1 cellular context compared by ENCODE assay signal in the genomic region with DNA sequence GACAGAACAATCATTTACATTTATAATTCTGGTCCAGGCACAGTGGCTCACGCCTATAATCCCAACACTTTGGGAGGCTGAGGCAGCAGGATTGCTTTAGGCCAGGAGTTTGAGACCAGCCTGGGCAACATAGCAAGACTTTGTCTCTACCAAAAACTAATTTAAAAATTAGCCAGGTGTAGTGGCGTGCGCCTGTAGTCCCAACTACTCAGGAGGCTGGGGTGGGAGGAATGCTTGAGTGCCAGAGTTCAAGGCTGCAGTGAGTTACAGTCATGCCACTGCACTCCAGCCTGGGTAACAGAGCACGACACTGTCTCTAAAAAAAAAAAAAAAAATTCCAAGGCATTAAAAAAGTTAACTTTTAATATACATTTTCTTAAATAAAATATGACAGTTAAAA.
TF ChIP-seq lines count a peak whose summit lies in the region.

No MANE protein-coding gene starts in this region.

TF ChIP-seq in HepG2, 621 proteins besides CTCF, POLR2A, EP300 and RAD21 (continued from another document and continues in another):
- TF ChIP-seq SPEN (CRISPR knock-in tag; IDR thresholded peaks at IDR 0.05; ENCODE audit: low read depth) = no peak; the same call in 1 of the 2 replicates
- peak; percentile 65; the same call in 1 of the 2 replicates for TF ChIP-seq HOXA3 (CRISPR knock-in tag; IDR thresholded peaks at IDR 0.05)
- no peak; the same call in 1 of the 2 replicates for TF ChIP-seq ZNF574 (CRISPR knock-in tag; IDR thresholded peaks at IDR 0.05)
- TF ChIP-seq ZNF414 (CRISPR knock-in tag; IDR thresholded peaks at IDR 0.05) = no peak
- no peak for TF ChIP-seq ZNF260 (CRISPR knock-in tag; IDR thresholded peaks at IDR 0.05; ENCODE audit: borderline replicate concordance, low read depth)
- no peak for TF ChIP-seq ZNF710 (CRISPR knock-in tag; IDR thresholded peaks at IDR 0.05; ENCODE audit: borderline replicate concordance)
- no peak for TF ChIP-seq NAIF1 (CRISPR knock-in tag; IDR thresholded peaks at IDR 0.05; ENCODE audit: borderline replicate concordance)
- no peak for TF ChIP-seq DNMT3B (CRISPR knock-in tag; conservative IDR thresholded peaks at IDR 0.05)
- no peak for TF ChIP-seq ELF3 (CRISPR knock-in tag; IDR thresholded peaks at IDR 0.05)
- TF ChIP-seq ZNF33B (CRISPR knock-in tag; IDR thresholded peaks at IDR 0.05) = no peak
- TF ChIP-seq JUN (CRISPR knock-in tag; IDR thresholded peaks at IDR 0.05) = no peak
- TF ChIP-seq ZNF224 (CRISPR knock-in tag; IDR thresholded peaks at IDR 0.05) = no peak
- no peak for TF ChIP-seq HOXA7 (CRISPR knock-in tag; IDR thresholded peaks at IDR 0.05)
- TF ChIP-seq HDAC2 (CRISPR knock-in tag; IDR thresholded peaks at IDR 0.05) = peak; percentile 41; the same call in 1 of the 2 replicates
- TF ChIP-seq IKZF5 (CRISPR knock-in tag; IDR thresholded peaks at IDR 0.05) = peak; percentile 53; the same call in 1 of the 2 replicates
- TF ChIP-seq ZNF329 (CRISPR knock-in tag; IDR thresholded peaks at IDR 0.05; ENCODE audit: low read depth) = no peak
- no peak for TF ChIP-seq ZBTB25 (CRISPR knock-in tag; IDR thresholded peaks at IDR 0.05)
- no peak for TF ChIP-seq ZNF367 (CRISPR knock-in tag; IDR thresholded peaks at IDR 0.05; ENCODE audit: borderline replicate concordance)
- no peak for TF ChIP-seq ZNF639 (CRISPR knock-in tag; conservative IDR thresholded peaks at IDR 0.05)
- TF ChIP-seq TRIM24 (CRISPR knock-in tag; IDR thresholded peaks at IDR 0.05) = no peak
- no peak for TF ChIP-seq ZNF703 (CRISPR knock-in tag; IDR thresholded peaks at IDR 0.05; ENCODE audit: borderline replicate concordance)
- TF ChIP-seq ZNF547 (CRISPR knock-in tag; IDR thresholded peaks at IDR 0.05) = no peak
- no peak for TF ChIP-seq LCORL (IDR thresholded peaks at IDR 0.05)
- no peak; the same call in 1 of the 2 replicates for TF ChIP-seq LCORL (CRISPR knock-in tag; IDR thresholded peaks at IDR 0.05)
- TF ChIP-seq ZNF296 (CRISPR knock-in tag; conservative IDR thresholded peaks at IDR 0.05) = no peak
- no peak for TF ChIP-seq REL (CRISPR knock-in tag; conservative IDR thresholded peaks at IDR 0.05)
- TF ChIP-seq ZNF660 (CRISPR knock-in tag; IDR thresholded peaks at IDR 0.05; ENCODE audit: borderline replicate concordance, low read depth) = no peak
- no peak for TF ChIP-seq ZFP36L1 (CRISPR knock-in tag; IDR thresholded peaks at IDR 0.05)
- TF ChIP-seq, protein P1, sequence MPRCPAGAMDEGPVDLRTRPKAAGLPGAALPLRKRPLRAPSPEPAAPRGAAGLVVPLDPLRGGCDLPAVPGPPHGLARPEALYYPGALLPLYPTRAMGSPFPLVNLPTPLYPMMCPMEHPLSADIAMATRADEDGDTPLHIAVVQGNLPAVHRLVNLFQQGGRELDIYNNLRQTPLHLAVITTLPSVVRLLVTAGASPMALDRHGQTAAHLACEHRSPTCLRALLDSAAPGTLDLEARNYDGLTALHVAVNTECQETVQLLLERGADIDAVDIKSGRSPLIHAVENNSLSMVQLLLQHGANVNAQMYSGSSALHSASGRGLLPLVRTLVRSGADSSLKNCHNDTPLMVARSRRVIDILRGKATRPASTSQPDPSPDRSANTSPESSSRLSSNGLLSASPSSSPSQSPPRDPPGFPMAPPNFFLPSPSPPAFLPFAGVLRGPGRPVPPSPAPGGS (CRISPR knock-in tag; IDR thresholded peaks at IDR 0.05) = no peak
- no peak for TF ChIP-seq NFE2 (CRISPR knock-in tag; IDR thresholded peaks at IDR 0.05)
- peak; percentile 56 for TF ChIP-seq ZMYM4 (CRISPR knock-in tag; IDR thresholded peaks at IDR 0.05)
- no peak for TF ChIP-seq ZNF670 (CRISPR knock-in tag; IDR thresholded peaks at IDR 0.05; ENCODE audit: borderline replicate concordance)
- TF ChIP-seq ZNF780A (CRISPR knock-in tag; IDR thresholded peaks at IDR 0.05) = no peak
- no peak for TF ChIP-seq SATB2 (CRISPR knock-in tag; IDR thresholded peaks at IDR 0.05)
- no peak for TF ChIP-seq NR2C2 (CRISPR knock-in tag; IDR thresholded peaks at IDR 0.05; ENCODE audit: borderline replicate concordance)
- TF ChIP-seq ZFP41 (CRISPR knock-in tag; IDR thresholded peaks at IDR 0.05; ENCODE audit: borderline replicate concordance) = no peak
- no peak for TF ChIP-seq ZNF546 (CRISPR knock-in tag; conservative IDR thresholded peaks at IDR 0.05)
- no peak for TF ChIP-seq MEIS1 (CRISPR knock-in tag; IDR thresholded peaks at IDR 0.05; ENCODE audit: borderline replicate concordance)
- TF ChIP-seq, protein P2, sequence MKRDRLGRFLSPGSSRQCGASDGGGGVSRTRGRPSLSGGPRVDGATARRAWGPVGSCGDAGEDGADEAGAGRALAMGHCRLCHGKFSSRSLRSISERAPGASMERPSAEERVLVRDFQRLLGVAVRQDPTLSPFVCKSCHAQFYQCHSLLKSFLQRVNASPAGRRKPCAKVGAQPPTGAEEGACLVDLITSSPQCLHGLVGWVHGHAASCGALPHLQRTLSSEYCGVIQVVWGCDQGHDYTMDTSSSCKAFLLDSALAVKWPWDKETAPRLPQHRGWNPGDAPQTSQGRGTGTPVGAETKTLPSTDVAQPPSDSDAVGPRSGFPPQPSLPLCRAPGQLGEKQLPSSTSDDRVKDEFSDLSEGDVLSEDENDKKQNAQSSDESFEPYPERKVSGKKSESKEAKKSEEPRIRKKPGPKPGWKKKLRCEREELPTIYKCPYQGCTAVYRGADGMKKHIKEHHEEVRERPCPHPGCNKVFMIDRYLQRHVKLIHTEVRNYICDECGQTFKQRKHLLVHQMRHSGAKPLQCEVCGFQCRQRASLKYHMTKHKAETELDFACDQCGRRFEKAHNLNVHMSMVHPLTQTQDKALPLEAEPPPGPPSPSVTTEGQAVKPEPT (CRISPR knock-in tag; IDR thresholded peaks at IDR 0.05; ENCODE audit: low read depth) = no peak
- no peak for TF ChIP-seq PHF20 (CRISPR knock-in tag; IDR thresholded peaks at IDR 0.05)
- TF ChIP-seq ZNF891 (CRISPR knock-in tag; IDR thresholded peaks at IDR 0.05) = no peak
- TF ChIP-seq IKZF4 (CRISPR knock-in tag; IDR thresholded peaks at IDR 0.05; ENCODE audit: borderline replicate concordance, low read depth, not compliant biosample characterization) = no peak
- TF ChIP-seq, protein P3, sequence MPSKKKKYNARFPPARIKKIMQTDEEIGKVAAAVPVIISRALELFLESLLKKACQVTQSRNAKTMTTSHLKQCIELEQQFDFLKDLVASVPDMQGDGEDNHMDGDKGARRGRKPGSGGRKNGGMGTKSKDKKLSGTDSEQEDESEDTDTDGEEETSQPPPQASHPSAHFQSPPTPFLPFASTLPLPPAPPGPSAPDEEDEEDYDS (CRISPR knock-in tag; IDR thresholded peaks at IDR 0.05) = no peak
- TF ChIP-seq MBD4 (IDR thresholded peaks at IDR 0.05; ENCODE audit: borderline replicate concordance, low read length) = no peak
- TF ChIP-seq NFIB (CRISPR knock-in tag; IDR thresholded peaks at IDR 0.05; ENCODE audit: borderline replicate concordance) = no peak
- TF ChIP-seq SP5 (CRISPR knock-in tag; IDR thresholded peaks at IDR 0.05; ENCODE audit: borderline replicate concordance, low read depth) = no peak; the same call in 1 of the 2 replicates
- no peak for TF ChIP-seq KLF15 (CRISPR knock-in tag; IDR thresholded peaks at IDR 0.05; ENCODE audit: borderline replicate concordance)
- no peak for TF ChIP-seq ATM (IDR thresholded peaks at IDR 0.05; ENCODE audit: borderline replicate concordance)
- TF ChIP-seq ZNF207 (IDR thresholded peaks at IDR 0.05; ENCODE audit: borderline replicate concordance) = no peak
- no peak for TF ChIP-seq ZNF7 (CRISPR knock-in tag; IDR thresholded peaks at IDR 0.05)
- TF ChIP-seq, protein P4, sequence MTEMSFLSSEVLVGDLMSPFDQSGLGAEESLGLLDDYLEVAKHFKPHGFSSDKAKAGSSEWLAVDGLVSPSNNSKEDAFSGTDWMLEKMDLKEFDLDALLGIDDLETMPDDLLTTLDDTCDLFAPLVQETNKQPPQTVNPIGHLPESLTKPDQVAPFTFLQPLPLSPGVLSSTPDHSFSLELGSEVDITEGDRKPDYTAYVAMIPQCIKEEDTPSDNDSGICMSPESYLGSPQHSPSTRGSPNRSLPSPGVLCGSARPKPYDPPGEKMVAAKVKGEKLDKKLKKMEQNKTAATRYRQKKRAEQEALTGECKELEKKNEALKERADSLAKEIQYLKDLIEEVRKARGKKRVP (CRISPR knock-in tag; IDR thresholded peaks at IDR 0.05) = no peak
- no peak for TF ChIP-seq ZNF777 (CRISPR knock-in tag; IDR thresholded peaks at IDR 0.05)
- TF ChIP-seq NFRKB (IDR thresholded peaks at IDR 0.05) = no peak
- 0 out of 2 replicates have a peak, but pooled peaks have one; percentile 30 for TF ChIP-seq BRD4 (CRISPR knock-in tag; IDR thresholded peaks at IDR 0.05)
- no peak for TF ChIP-seq ZSCAN20 (CRISPR knock-in tag; IDR thresholded peaks at IDR 0.05; ENCODE audit: borderline replicate concordance)
- no peak for TF ChIP-seq KLF13 (CRISPR knock-in tag; IDR thresholded peaks at IDR 0.05)
- no peak for TF ChIP-seq ZNF101 (CRISPR knock-in tag; IDR thresholded peaks at IDR 0.05; ENCODE audit: borderline replicate concordance, low read depth)
- peak; percentile 98 for TF ChIP-seq ZNF121 (CRISPR knock-in tag; IDR thresholded peaks at IDR 0.05)
- TF ChIP-seq SMAD9 (CRISPR knock-in tag; IDR thresholded peaks at IDR 0.05) = no peak
